ENCODE assay signal across 2 cellular contexts in genomic region chr20:53513489-53514298, GRCh38.
TF ChIP-seq lines count a peak whose summit lies in the region.

No MANE protein-coding gene starts in this region.

TF ChIP-seq in H1, 55 proteins besides CTCF, POLR2A, EP300 and RAD21 (continued from another document):
- TF ChIP-seq GABPA (IDR thresholded peaks at IDR 0.05; ENCODE audit: borderline replicate concordance, insufficient read depth, low read length): no peak
- TF ChIP-seq EGR1 (IDR thresholded peaks at IDR 0.05; ENCODE audit: borderline replicate concordance, low read depth, low read length): no peak
- no peak for TF ChIP-seq PHF8 (conservative IDR thresholded peaks at IDR 0.05; ENCODE audit: low read depth, low read length)
- no peak for TF ChIP-seq SRF (IDR thresholded peaks at IDR 0.05; ENCODE audit: low read depth, low read length)
- no peak for TF ChIP-seq SP1 (IDR thresholded peaks at IDR 0.05; ENCODE audit: low read depth, low read length)
- no peak for TF ChIP-seq CEBPB (IDR thresholded peaks at IDR 0.05; ENCODE audit: low read depth, low read length)
- no peak for TF ChIP-seq CHD2 (IDR thresholded peaks at IDR 0.05; ENCODE audit: low read length)
- TF ChIP-seq KDM5A (IDR thresholded peaks at IDR 0.05; ENCODE audit: low read length): no peak
- TF ChIP-seq RNF2 (IDR thresholded peaks at IDR 0.05; ENCODE audit: borderline replicate concordance, low read depth, low read length, missing control alignments, poor library complexity, severe bottlenecking): no peak
- no peak for TF ChIP-seq JUN (IDR thresholded peaks at IDR 0.05; ENCODE audit: low read depth, low read length)
- no peak for TF ChIP-seq CBX8 (IDR thresholded peaks at IDR 0.05; ENCODE audit: borderline replicate concordance, low read depth, low read length)
- no peak for TF ChIP-seq RXRA (IDR thresholded peaks at IDR 0.05; ENCODE audit: insufficient read depth, low read depth, low read length)
- TF ChIP-seq TBP (IDR thresholded peaks at IDR 0.05; ENCODE audit: low read depth, low read length): no peak
- TF ChIP-seq POLR2AphosphoS5 (IDR thresholded peaks at IDR 0.05; ENCODE audit: low read depth, low read length): no peak
- no peak for TF ChIP-seq HDAC2 (IDR thresholded peaks at IDR 0.05; ENCODE audit: borderline replicate concordance in 1 of 2, low read depth in 2 of 2, low read length in 2 of 2)
- TF ChIP-seq BCL11A (IDR thresholded peaks at IDR 0.05; ENCODE audit: low read depth in 2 of 2, low read length in 2 of 2): no peak

TF ChIP-seq in SK-N-SH treated with all-trans-retinoic acid at 6 μM for 48 hours, 23 proteins besides CTCF, POLR2A, EP300 and RAD21 (continued from another document):
- no peak for TF ChIP-seq ESRRG (CRISPR knock-in tag; IDR thresholded peaks at IDR 0.05)
- no peak for TF ChIP-seq ZNF8 (CRISPR knock-in tag; IDR thresholded peaks at IDR 0.05)
- TF ChIP-seq POU6F1 (CRISPR knock-in tag; IDR thresholded peaks at IDR 0.05; ENCODE audit: borderline replicate concordance, low read depth): no peak
- TF ChIP-seq ZC3H10 (CRISPR knock-in tag; IDR thresholded peaks at IDR 0.05): no peak
- TF ChIP-seq OSR1 (CRISPR knock-in tag; IDR thresholded peaks at IDR 0.05): no peak
- no peak for TF ChIP-seq CSDC2 (CRISPR knock-in tag; IDR thresholded peaks at IDR 0.05)
- TF ChIP-seq ARNTL (CRISPR knock-in tag; IDR thresholded peaks at IDR 0.05; ENCODE audit: borderline replicate concordance, low read depth): no peak
- TF ChIP-seq CREB5 (CRISPR knock-in tag; IDR thresholded peaks at IDR 0.05; ENCODE audit: low read depth): no peak
- TF ChIP-seq ZNF565 (CRISPR knock-in tag; conservative IDR thresholded peaks at IDR 0.05; ENCODE audit: low read depth): no peak
- TF ChIP-seq PATZ1 (CRISPR knock-in tag; IDR thresholded peaks at IDR 0.05; ENCODE audit: borderline replicate concordance): no peak
